ENCODE assay signal across 8 cellular contexts in the genomic region with DNA sequence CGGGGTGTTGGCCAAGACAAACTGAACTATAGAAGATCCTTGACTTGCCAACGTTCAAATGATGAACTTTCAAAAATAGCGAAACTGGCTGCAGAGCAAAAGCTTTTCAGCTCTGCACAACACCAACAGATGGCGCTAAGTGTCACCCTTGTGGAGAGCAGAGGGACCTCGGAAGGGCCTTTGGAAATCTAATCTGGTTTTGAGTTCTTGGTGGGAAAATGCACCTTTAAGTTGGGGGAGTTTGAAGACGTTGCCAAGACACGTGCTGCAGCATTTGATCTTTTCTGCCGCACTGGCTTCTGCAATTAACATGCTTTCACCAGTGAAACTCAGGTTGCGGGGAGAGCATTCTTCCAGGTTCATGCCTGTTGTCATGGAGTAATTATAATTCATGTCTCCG. TPM values are rescaled to one million over a fixed set of nuclear protein-coding genes. Genes with fewer than 3 reads are reported as not detected.
DNase-seq lines count a peak whose midpoint lies in the region; ATAC-seq and TF ChIP-seq lines count a peak whose summit lies in the region.

No MANE protein-coding gene starts in this region.

- POLR2A ChIA-PET in SK-N-SH (lab: Yijun Ruan, JAX): no interaction called here

- TF ChIP-seq EP300 in SK-N-SH (IDR thresholded peaks at IDR 0.05; ENCODE audit: borderline replicate concordance in 1 of 2, low read depth in 1 of 2, low read length in 1 of 2): no peak

- CTCF ChIA-PET in SK-N-SH (lab: Yijun Ruan, JAX): interaction anchor here (1.2 to 2.1 kb wide), 3 partner anchors 13 to 19 kb away, joined by 4 to 5 read pairs (median 5); no protein-coding TSS in a partner anchor

- 60% methylated on average over 10 of the region's 10 CpGs for WGBS in SK-N-SH (ENCODE audit: low lambda C conversion rate)

- DNase-seq in D341Med (ENCODE audit: low spot score) (peak; percentile 59), SK-N-SH (peak; percentile 33), iPS-NIHi11 (ENCODE audit: low spot score) (peak; percentile 73), NCI-H2029 (lab: John Stamatoyannopoulos, UW) (no peak), DMS79 (lab: John Stamatoyannopoulos, UW) (no peak), NCI-H2081 treated with DMSO at 0.1 percent for 48 hours (lab: John Stamatoyannopoulos, UW) (no peak)
- DNase-seq in activated CD4-positive, CD25-positive, alpha-beta regulatory T cell treated with anti-CD3 and anti-CD28 coated beads, Interleukin-2, amount 50 U/mL, for 72 hours: no peak

- no peaks in the 10 kb centered on the region for H3K4me1 ChIP-seq in SK-N-SH (ENCODE audit: control insufficient read depth in 1 of 2, insufficient read depth in 2 of 2, low read depth in 1 of 2, low read length in 1 of 2)

- H3K79me2 ChIP-seq in SK-N-SH (ENCODE audit: insufficient read depth): no peaks in the 10 kb centered on the region

- H4K20me1 ChIP-seq in SK-N-SH (ENCODE audit: insufficient read depth): no peaks in the 10 kb centered on the region

- H3K27me3 ChIP-seq in SK-N-SH (ENCODE audit: insufficient read depth): no peaks in the 10 kb centered on the region

- peak overlapping the region in 1 of 2 experiments; percentile 28; a peak in 1 of 4 replicates for H3K4me3 ChIP-seq in SK-N-SH (ENCODE audit: low read depth in 2 of 2, low read length in 1 of 2)

- H3K4me2 ChIP-seq in SK-N-SH: no peak overlapping the region

- no peak overlapping the region for H3K27ac ChIP-seq in SK-N-SH (ENCODE audit: low read depth in 2 of 2, low read length in 1 of 2)

- no peak overlapping the region for H3K9ac ChIP-seq in SK-N-SH

- no peaks in the 10 kb centered on the region for H3K36me3 ChIP-seq in SK-N-SH (replicated peaks in 1 of 2; ENCODE audit: control insufficient read depth in 1 of 2, insufficient read depth in 2 of 2, low read length in 1 of 2)

- no peaks in the 10 kb centered on the region for H3F3A ChIP-seq in SK-N-SH (replicated peaks; ENCODE audit: insufficient read depth)

- H3K9me3 ChIP-seq in SK-N-SH: no peaks in the 10 kb centered on the region

- TF ChIP-seq RAD21 in SK-N-SH (IDR thresholded peaks at IDR 0.05; ENCODE audit: low read length): peak; percentile 45; the same call in 1 of the 2 replicates

- ATAC-seq in HG03159 (IDR thresholded peaks at IDR 0.05; ENCODE audit: unreplicated experiment): peak; percentile 40

- no peak overlapping the region for H2AFZ ChIP-seq in SK-N-SH (ENCODE audit: low read depth)

- H3K9me2 ChIP-seq in SK-N-SH: no peaks in the 10 kb centered on the region

- TF ChIP-seq CTCF in SK-N-SH (IDR thresholded peaks at IDR 0.05): peak; percentile 59

TF ChIP-seq in SK-N-SH, 30 proteins besides CTCF, POLR2A, EP300 and RAD21:
- TF ChIP-seq MAX (IDR thresholded peaks at IDR 0.05; ENCODE audit: low read depth) (no peak), SMC3 (IDR thresholded peaks at IDR 0.05; ENCODE audit: low read depth, low read length) (no peak), FOXM1 (IDR thresholded peaks at IDR 0.05; ENCODE audit: low read depth) (no peak), RXRA (IDR thresholded peaks at IDR 0.05; ENCODE audit: borderline replicate concordance, low read depth) (no peak), TAF1 (IDR thresholded peaks at IDR 0.05; ENCODE audit: borderline replicate concordance, low read depth, low read length) (no peak), POLR2AphosphoS5 (IDR thresholded peaks at IDR 0.05; ENCODE audit: low read depth, low read length) (no peak), TEAD4 (IDR thresholded peaks at IDR 0.05; ENCODE audit: borderline replicate concordance, insufficient read depth) (no peak), MEF2A (IDR thresholded peaks at IDR 0.05; ENCODE audit: borderline replicate concordance, low read depth) (no peak), NRF1 (IDR thresholded peaks at IDR 0.05; ENCODE audit: low read depth, low read length) (no peak), RFX5 (IDR thresholded peaks at IDR 0.05; ENCODE audit: low read length) (no peak), RCOR1 (IDR thresholded peaks at IDR 0.05; ENCODE audit: low read length) (no peak)

RNA-seq across cellular contexts. Expression of gene WDR11, which starts 26.3 kb away (rescaled TPM):
- polyA plus RNA-seq in SK-N-SH (2012; rRNA removed): 35.1 and 54.2 TPM in 2 replicates
- 33.7 and 35.2 TPM in 2 replicates for polyA plus RNA-seq in SK-N-SH (2012; cell fraction: cytosol; rRNA removed)
- 81.5 and 122 TPM in 2 replicates for polyA plus RNA-seq in SK-N-SH (2012; cell fraction: nucleus; rRNA removed)

Comparison
In these comparisons a context has a peak if more than half of its experiments do, and no peak if none do; other contexts are left out.
1. DNase-seq: peak in D341Med (single experiment), SK-N-SH (single experiment) and iPS-NIHi11 (single experiment); none in activated CD4-positive, CD25-positive, alpha-beta regulatory T cell treated with anti-CD3 and anti-CD28 coated beads, Interleukin-2, amount 50 U/mL, for 72 hours (single experiment), NCI-H2029 (single experiment), DMS79 (single experiment) and NCI-H2081 treated with DMSO at 0.1 percent for 48 hours (single experiment).